Comparison of ENCODE assay signal across 1 cellular context in genomic region chr19:8371011-8371804, GRCh38.
TF ChIP-seq lines count a peak whose summit lies in the region.

No MANE protein-coding gene starts in this region.

TF ChIP-seq in K562, 482 proteins besides CTCF, POLR2A, EP300 and RAD21 (continued from another document and continues in another):
- TF ChIP-seq CEBPG (CRISPR knock-in tag; IDR thresholded peaks at IDR 0.05) (no peak), CEBPG (tag; conservative IDR thresholded peaks at IDR 0.05 in 1 of 2, IDR thresholded peaks at IDR 0.05 in 1 of 2) (no peak), MLX (CRISPR knock-in tag; conservative IDR thresholded peaks at IDR 0.05) (no peak), RUNX1 (IDR thresholded peaks at IDR 0.05; ENCODE audit: low read depth) (no peak), RBBP5 (IDR thresholded peaks at IDR 0.05; ENCODE audit: borderline replicate concordance, insufficient read depth, low read length, poor library complexity, severe bottlenecking) (peak; percentile 69), NFATC3 (IDR thresholded peaks at IDR 0.05) (no peak), MITF (IDR thresholded peaks at IDR 0.05) (no peak), ZNF592 (IDR thresholded peaks at IDR 0.05) (peak; percentile 79), ARID3B (CRISPR knock-in tag; IDR thresholded peaks at IDR 0.05; ENCODE audit: borderline replicate concordance) (no peak), LCOR (CRISPR knock-in tag; IDR thresholded peaks at IDR 0.05) (no peak), ZFP36 (IDR thresholded peaks at IDR 0.05; ENCODE audit: low read depth, low read length, partially characterized antibody) (no peak), ATF7 (IDR thresholded peaks at IDR 0.05) (0 out of 2 replicates have a peak, but pooled peaks have one; percentile 16), TAF15 (IDR thresholded peaks at IDR 0.05; ENCODE audit: low read depth, low read length) (no peak), ZBTB40 (IDR thresholded peaks at IDR 0.05) (0 out of 2 replicates have a peak, but pooled peaks have one; percentile 23), ZBTB40 (CRISPR knock-in tag; IDR thresholded peaks at IDR 0.05) (no peak), MYNN (IDR thresholded peaks at IDR 0.05) (peak; percentile 78; the same call in 1 of the 2 replicates), MYNN (CRISPR knock-in tag; IDR thresholded peaks at IDR 0.05) (no peak), ZZZ3 (IDR thresholded peaks at IDR 0.05) (no peak), RFX7 (CRISPR knock-in tag; IDR thresholded peaks at IDR 0.05) (no peak), CBX3 (IDR thresholded peaks at IDR 0.05; ENCODE audit: borderline replicate concordance in 1 of 2, low read length in 2 of 2) (peak in 1 of 2 experiments; percentile 39; a peak in 1 of 3 replicates), EHMT2 (IDR thresholded peaks at IDR 0.05) (no peak), RBFOX2 (IDR thresholded peaks at IDR 0.05; ENCODE audit: low read depth, low read length) (peak; percentile 63), ZNF280B (CRISPR knock-in tag; IDR thresholded peaks at IDR 0.05) (no peak), USF1 (CRISPR knock-in tag; IDR thresholded peaks at IDR 0.05) (no peak), RB1 (IDR thresholded peaks at IDR 0.05; ENCODE audit: low read depth) (peak; percentile 39; the same call in 1 of the 2 replicates), PBX2 (CRISPR knock-in tag; IDR thresholded peaks at IDR 0.05; ENCODE audit: low read depth) (no peak), PBX2 (tag; conservative IDR thresholded peaks at IDR 0.05; ENCODE audit: low read depth) (no peak), ZC3H8 (IDR thresholded peaks at IDR 0.05) (no peak), HES1 (IDR thresholded peaks at IDR 0.05; ENCODE audit: low read depth) (no peak), ZNF696 (CRISPR knock-in tag; conservative IDR thresholded peaks at IDR 0.05) (no peak), ZNF354B (CRISPR knock-in tag; IDR thresholded peaks at IDR 0.05) (no peak), TEAD4 (IDR thresholded peaks at IDR 0.05; ENCODE audit: low read length) (peak; percentile 65), TEAD4 (CRISPR knock-in tag; IDR thresholded peaks at IDR 0.05; ENCODE audit: borderline replicate concordance) (no peak), POLR2B (IDR thresholded peaks at IDR 0.05; ENCODE audit: low read depth, partially characterized antibody) (peak; percentile 45), ILF3 (IDR thresholded peaks at IDR 0.05; ENCODE audit: borderline replicate concordance) (no peak), KLF10 (CRISPR knock-in tag; IDR thresholded peaks at IDR 0.05) (no peak), MYC (IDR thresholded peaks at IDR 0.05; ENCODE audit: low read depth, low read length) (peak; percentile 47), MYC (CRISPR knock-in tag; IDR thresholded peaks at IDR 0.05; ENCODE audit: borderline replicate concordance, low read depth) (no peak), ZNF41 (CRISPR knock-in tag; conservative IDR thresholded peaks at IDR 0.05) (no peak)
